ENCODE assay signal across 22 cellular contexts in genomic region chr19:1758231-1758577, GRCh38. TPM values are rescaled to one million over a fixed set of nuclear protein-coding genes. Genes with fewer than 3 reads are reported as not detected.
"Had no signal": no experiment of that assay in that cellular context is flagged by ENCODE, and none has a peak within 500 bp of the region (broad histone marks: within the 10 kb centered on the region; RNA-seq: fewer than 3 reads in every experiment).

No MANE protein-coding gene starts in this region.

- H3K4me3 Mint-ChIP-seq: activated naive CD4-positive, alpha-beta T cell treated with anti-CD3 and anti-CD28 coated beads, Interleukin-2, amount 50 U/mL, for 24 hours; activated T-cell treated with anti-CD3 and anti-CD28 coated beads, Interleukin-2, amount 50 U/mL, for 4 hours had no signal

- H3K27ac ChIP-seq: adrenal gland, neutrophil, parathyroid adenoma, sigmoid colon, thyroid gland had no signal

- H3K79me2 ChIP-seq: parathyroid adenoma had no signal

- H3K27ac Mint-ChIP-seq: activated naive CD4-positive, alpha-beta T cell treated with anti-CD3 and anti-CD28 coated beads, Interleukin-2, amount 50 U/mL, for 24 hours had no signal

- H3K4me1 ChIP-seq: adrenal gland, parathyroid adenoma, thyroid gland had no signal

- H3K36me3 ChIP-seq: adrenal gland, neutrophil, sigmoid colon, thyroid gland had no signal

- H3K9me3 Mint-ChIP-seq: activated naive CD4-positive, alpha-beta T cell treated with anti-CD3 and anti-CD28 coated beads, Interleukin-2, amount 50 U/mL, for 24 hours; activated T-cell treated with anti-CD3 and anti-CD28 coated beads, Interleukin-2, amount 50 U/mL, for 4 hours had no signal

- DNase-seq: activated CD4-positive, alpha-beta T cell treated with anti-CD3 and anti-CD28 coated beads, Interleukin-2, amount 50 U/mL, for 1 hour; activated CD8-positive, alpha-beta memory T cell treated with anti-CD3 and anti-CD28 coated beads, Interleukin-2, amount 50 U/mL, for 4 hours; activated gamma-delta T cell; activated T-cell treated with anti-CD3 and anti-CD28 coated beads, Interleukin-2, amount 50 U/mL, for 4 hours; adrenal gland; effector CD4-positive, alpha-beta T cell; head of caudate nucleus; naive B cell; sigmoid colon; stimulated activated naive CD4-positive, alpha-beta T cell treated with Interleukin-2 at 50 U/mL for 16 hours; T-helper 9 cell; thyroid gland had no signal

- H3K36me3 Mint-ChIP-seq: activated naive CD4-positive, alpha-beta T cell treated with anti-CD3 and anti-CD28 coated beads, Interleukin-2, amount 50 U/mL, for 24 hours had no signal

- H3K9ac ChIP-seq: parathyroid adenoma had no signal

- H2AFZ ChIP-seq: parathyroid adenoma had no signal

- H3K9me3 ChIP-seq: adrenal gland, neutrophil, sigmoid colon, thyroid gland had no signal

- ATAC-seq: activated T-cell treated with anti-CD3 and anti-CD28 coated beads, Interleukin-2, amount 50 U/mL, for 4 hours had no signal

- H3K4me3 ChIP-seq: adrenal gland, lung, sigmoid colon, thyroid gland had no signal

RNA-seq across cellular contexts. Expression of gene ONECUT3, which starts 4.9 kb away (rescaled TPM):
- total RNA-seq: activated T-cell treated with anti-CD3 and anti-CD28 coated beads, Interleukin-2, amount 50 U/mL, for 4 hours; adrenal gland; astrocyte; cerebellum; frontal cortex; lung; mononuclear cell; sigmoid colon; subcutaneous adipose tissue; thyroid gland; ureter had no signal
- polyA plus RNA-seq: lung, sigmoid colon had no signal

RNA-seq across cellular contexts. Expression of gene ATP8B3, which starts 53.9 kb away (rescaled TPM):
- total RNA-seq: frontal cortex had no signal
